Comparison of ENCODE assay signal across 10 cellular contexts in genomic region chr3:27479816-27480543, GRCh38. TPM values are rescaled to one million over a fixed set of nuclear protein-coding genes. Genes with fewer than 3 reads are reported as not detected.
DNase-seq lines count a peak whose midpoint lies in the region; ATAC-seq and TF ChIP-seq lines count a peak whose summit lies in the region.
"Had no signal": no experiment of that assay in that cellular context is flagged by ENCODE, and none has a peak within 500 bp of the region (broad histone marks: within the 10 kb centered on the region; RNA-seq: fewer than 3 reads in every experiment).

No MANE protein-coding gene starts in this region.

- ATAC-seq in natural killer cell treated with Interleukin-12 subunit alpha and Interleukin-12 subunit beta and Interleukin-15 and Interleukin-18, amount 100 ng/mL, for 72 hours = no peak
- no peak for ATAC-seq in GM21737 (IDR thresholded peaks at IDR 0.05; ENCODE audit: unreplicated experiment)

- H3F3A ChIP-seq in MM.1S (ENCODE audit: insufficient read depth, low read length) = peaks cover 7% of the 10 kb centered on the region; the same call in 1 of the 2 replicates

- peak; percentile 18 for DNase-seq in GM13976 (ENCODE audit: low spot score)
- DNase-seq in NB4 (ENCODE audit: low read depth) = peak; percentile 58
- no peak for DNase-seq in activated naive CD8-positive, alpha-beta T cell treated with anti-CD3 and anti-CD28 coated beads for 36 hours
- DNase-seq in natural killer cell treated with Interleukin-12 subunit alpha and Interleukin-12 subunit beta and Interleukin-15 and Interleukin-18, amount 100 ng/mL, for 72 hours (ENCODE audit: low spot score) = no peak
- DNase-seq in MM.1S = no peak
- DNase-seq in GM10248 (ENCODE audit: extremely low spot score) = no peak
- DNase-seq in stimulated activated CD4-positive, alpha-beta T cell treated with anti-CD3 and anti-CD28 coated beads, Interleukin-12 subunit alpha, Interleukin-12 subunit beta, amount 100 ng/mL, for 4 hours = no peak
- DNase-seq: GDM1, NCI-H1930 had no signal

- no peaks in the 10 kb centered on the region for H3K4me1 ChIP-seq in MM.1S (ENCODE audit: low read length)

- H3K9me3 ChIP-seq in MM.1S (replicated peaks; ENCODE audit: insufficient read depth, low read length) = no peaks in the 10 kb centered on the region

- no peak overlapping the region for H3K9ac ChIP-seq in MM.1S (ENCODE audit: low read length)

- H3K4me2 ChIP-seq in MM.1S (ENCODE audit: low read depth, low read length) = no peak overlapping the region

- in situ Hi-C loops in GM13976 (cut with MboI; ENCODE audit: low sequenced_read_pairs, unreplicated experiment) = loop anchor here (10.0 to 25.0 kb wide), 2 partner anchors 165 to 182 kb away; no protein-coding TSS in a partner anchor

- POLR2A ChIA-PET in GM10248 (lab: Yijun Ruan, JAX) = no interaction called here

- H3K36me3 ChIP-seq in MM.1S (replicated peaks; ENCODE audit: insufficient read depth, low read length) = no peaks in the 10 kb centered on the region

- peaks cover 35% of the 10 kb centered on the region for H3K79me2 ChIP-seq in MM.1S (ENCODE audit: low read length)

- H3K4me3 Mint-ChIP-seq in activated naive CD8-positive, alpha-beta T cell treated with anti-CD3 and anti-CD28 coated beads for 36 hours = no peak overlapping the region
- peak overlapping the region; percentile 72 for H3K4me3 Mint-ChIP-seq in natural killer cell treated with Interleukin-12 subunit alpha and Interleukin-12 subunit beta and Interleukin-15 and Interleukin-18, amount 100 ng/mL, for 72 hours

- H2AFZ ChIP-seq in MM.1S (ENCODE audit: low read length) = no peak overlapping the region

- TF ChIP-seq CTCF in GM13976 (IDR thresholded peaks at IDR 0.05; ENCODE audit: borderline replicate concordance, control extremely low read depth, extremely low read depth, insufficient read depth, missing control alignments) (no peak), NB4 (IDR thresholded peaks at IDR 0.05; ENCODE audit: low read depth, low read length) (no peak), MM.1S (IDR thresholded peaks at IDR 0.05; ENCODE audit: low read length) (no peak), GM10248 (IDR thresholded peaks at IDR 0.05; ENCODE audit: control extremely low read depth, extremely low read depth, low read depth, missing control alignments) (no peak)

- H3K27me3 ChIP-seq in MM.1S (replicated peaks; ENCODE audit: insufficient read depth, low read length) = no peaks in the 10 kb centered on the region

- TF ChIP-seq POLR2A in NB4 (IDR thresholded peaks at IDR 0.05; ENCODE audit: extremely low read depth, insufficient read length) = no peak

- H3K27ac ChIP-seq in MM.1S (ENCODE audit: low read length) = no peak overlapping the region

- peaks cover 10% of the 10 kb centered on the region for H3K9me3 Mint-ChIP-seq in activated naive CD8-positive, alpha-beta T cell treated with anti-CD3 and anti-CD28 coated beads for 36 hours
- peaks cover 4% of the 10 kb centered on the region for H3K9me3 Mint-ChIP-seq in natural killer cell treated with Interleukin-12 subunit alpha and Interleukin-12 subunit beta and Interleukin-15 and Interleukin-18, amount 100 ng/mL, for 72 hours

- H3K4me3 ChIP-seq in NB4 (ENCODE audit: low read depth, low read length) (no peak overlapping the region), MM.1S (ENCODE audit: low read length) (no peak overlapping the region)

- H3K9me2 ChIP-seq in MM.1S (replicated peaks; ENCODE audit: insufficient read depth, low read length) = no peaks in the 10 kb centered on the region

- no peaks in the 10 kb centered on the region for H4K20me1 ChIP-seq in MM.1S (ENCODE audit: insufficient read depth, low read length)

- H3K27me3 Mint-ChIP-seq in activated naive CD8-positive, alpha-beta T cell treated with anti-CD3 and anti-CD28 coated beads for 36 hours = no peaks in the 10 kb centered on the region
- no peaks in the 10 kb centered on the region for H3K27me3 Mint-ChIP-seq in natural killer cell treated with Interleukin-12 subunit alpha and Interleukin-12 subunit beta and Interleukin-15 and Interleukin-18, amount 100 ng/mL, for 72 hours

- CTCF ChIA-PET in GM10248 (lab: Yijun Ruan, JAX) = interaction anchor here (1.2 to 1.9 kb wide), 4 partner anchors 9 to 122 kb away, joined by 3 to 16 read pairs (median 4); no protein-coding TSS in a partner anchor

- peaks cover 45% of the 10 kb centered on the region for H3K4me1 Mint-ChIP-seq in activated naive CD8-positive, alpha-beta T cell treated with anti-CD3 and anti-CD28 coated beads for 36 hours
- H3K4me1 Mint-ChIP-seq in natural killer cell treated with Interleukin-12 subunit alpha and Interleukin-12 subunit beta and Interleukin-15 and Interleukin-18, amount 100 ng/mL, for 72 hours (ENCODE audit: low read depth in 2 of 2) = peaks cover 36 to 50% of the 10 kb centered on the region in 2 donors

- H3K36me3 Mint-ChIP-seq in activated naive CD8-positive, alpha-beta T cell treated with anti-CD3 and anti-CD28 coated beads for 36 hours = peaks cover 59% of the 10 kb centered on the region
- H3K36me3 Mint-ChIP-seq in natural killer cell treated with Interleukin-12 subunit alpha and Interleukin-12 subunit beta and Interleukin-15 and Interleukin-18, amount 100 ng/mL, for 72 hours = peaks cover 25% of the 10 kb centered on the region

- peak overlapping the region; percentile 4 for H3K27ac Mint-ChIP-seq in activated naive CD8-positive, alpha-beta T cell treated with anti-CD3 and anti-CD28 coated beads for 36 hours
- peak overlapping the region; percentile 63 to 78 for H3K27ac Mint-ChIP-seq in natural killer cell treated with Interleukin-12 subunit alpha and Interleukin-12 subunit beta and Interleukin-15 and Interleukin-18, amount 100 ng/mL, for 72 hours

RNA-seq across cellular contexts. Expression of gene SLC4A7, which starts 4.2 kb away (rescaled TPM):
- 10 to 100 TPM; 41.8 to 45.7 TPM for total RNA-seq in activated naive CD8-positive, alpha-beta T cell treated with anti-CD3 and anti-CD28 coated beads for 36 hours
- 100 to 1,000 TPM in 1 of 2 donors, 10 to 100 TPM in 1; 39.7 to 106 TPM for total RNA-seq in natural killer cell treated with Interleukin-12 subunit alpha and Interleukin-12 subunit beta and Interleukin-15 and Interleukin-18, amount 100 ng/mL, for 72 hours

Comparison
In these comparisons a context has a peak if more than half of its experiments do, and no peak if none do; other contexts are left out.
1. DNase-seq: peak in GM13976 (single experiment) and NB4 (single experiment); none in activated naive CD8-positive, alpha-beta T cell treated with anti-CD3 and anti-CD28 coated beads for 36 hours (single experiment), natural killer cell treated with Interleukin-12 subunit alpha and Interleukin-12 subunit beta and Interleukin-15 and Interleukin-18, amount 100 ng/mL, for 72 hours (single experiment), MM.1S (single experiment), GM10248 (single experiment) and stimulated activated CD4-positive, alpha-beta T cell treated with anti-CD3 and anti-CD28 coated beads, Interleukin-12 subunit alpha, Interleukin-12 subunit beta, amount 100 ng/mL, for 4 hours (single experiment).